17 cellular contexts compared by ENCODE assay signal in the genomic region with DNA sequence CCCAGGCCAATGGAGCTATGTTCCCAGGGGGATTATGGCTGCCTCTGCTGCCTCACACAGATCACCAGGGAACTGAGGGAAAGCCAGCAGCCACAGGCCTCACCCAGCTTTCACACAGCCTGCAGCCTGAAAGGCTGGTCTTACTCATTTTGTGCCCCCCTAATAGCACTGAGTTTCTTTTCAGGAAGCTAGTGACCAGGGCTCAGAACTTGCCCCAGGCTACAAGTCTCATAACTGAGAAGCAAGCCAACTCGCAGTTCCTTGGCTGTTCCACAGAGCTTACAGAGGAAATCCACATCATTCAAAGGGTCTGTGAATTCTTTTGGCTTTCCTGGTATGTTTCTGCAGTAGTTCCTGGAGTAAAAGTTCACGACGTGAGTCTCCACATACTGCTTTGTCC.
"Had no signal": no experiment of that assay in that cellular context is flagged by ENCODE, and none has a peak within 500 bp of the region (broad histone marks: within the 10 kb centered on the region; RNA-seq: fewer than 3 reads in every experiment).

No MANE protein-coding gene starts in this region.

- H3K4me3 ChIP-seq: dorsolateral prefrontal cortex, right atrium auricular region, sigmoid colon, skin epidermis, testis, tibial nerve had no signal

- DNase-seq: cortex of kidney; dorsolateral prefrontal cortex; effector CD8-positive, alpha-beta T cell; immature natural killer cell; kidney glomerular epithelial cell; natural killer cell; sigmoid colon; stimulated activated CD4-positive, alpha-beta T cell treated with anti-CD3 and anti-CD28 coated beads, Interleukin-2, amount 100 ng/mL, for 24 hours; stimulated activated CD4-positive, alpha-beta T cell treated with anti-CD3 and anti-CD28 coated beads, Interleukin-4, amount 100 ng/mL, for 4 hours; stimulated activated naive B cell treated with anti-CD40 and anti-IgM and Interleukin-4, amounts not matched to agents 10 μg/mL and 1 μg/mL and 100 μg/mL, for 72 hours; stimulated activated naive CD8-positive, alpha-beta T cell treated with anti-CD3 and anti-CD28 coated beads, Interleukin-15, amount 100 ng/mL, for 72 hours; testis had no signal

- H3K27me3 ChIP-seq: dorsolateral prefrontal cortex, right atrium auricular region, sigmoid colon, testis, tibial nerve had no signal

- H3K36me3 ChIP-seq: right atrium auricular region, sigmoid colon, tibial nerve had no signal

- H3K9me3 ChIP-seq: testis had no signal

- ATAC-seq: esophagus mucosa; left lobe of liver; natural killer cell; stimulated activated naive B cell treated with anti-CD40 and anti-IgM and Interleukin-4, amounts not matched to agents 10 μg/mL and 1 μg/mL and 100 μg/mL, for 72 hours; stimulated activated naive CD8-positive, alpha-beta T cell treated with anti-CD3 and anti-CD28 coated beads, Interleukin-15, amount 100 ng/mL, for 72 hours had no signal

- H3K4me1 ChIP-seq: right atrium auricular region, sigmoid colon, testis, tibial nerve had no signal

- H3K27ac ChIP-seq: dorsolateral prefrontal cortex, right atrium auricular region, sigmoid colon, skin epidermis, testis, tibial nerve had no signal
